Comparison of ENCODE assay signal across 12 cellular contexts in genomic region chr6:82568290-82568993, GRCh38.
DNase-seq lines count a peak whose midpoint lies in the region; ATAC-seq and TF ChIP-seq lines count a peak whose summit lies in the region.
"Had no signal": no experiment of that assay in that cellular context is flagged by ENCODE, and none has a peak within 500 bp of the region (broad histone marks: within the 10 kb centered on the region; RNA-seq: fewer than 3 reads in every experiment).

No MANE protein-coding gene starts in this region.

- no peaks in the 10 kb centered on the region for H3K79me2 ChIP-seq in PC-3 (ENCODE audit: low read length)

- CTCF ChIA-PET in PC-3 (lab: Charles Lee), result no interaction called here

- no peak overlapping the region for H3K9ac ChIP-seq in PC-3 (ENCODE audit: low read length)

- no peak for TF ChIP-seq CTCF in PC-3 (conservative IDR thresholded peaks at IDR 0.05; ENCODE audit: low read depth, low read length)

- no TSS peak for BruUV-seq in PC-3 (replicated peaks; lab: Mats Ljungman, UMichigan)

- intact Hi-C loops in PC-3 (cut with micrococcal nuclease), result no loop called here
- intact Hi-C loops in left ventricle myocardium superior (cut with micrococcal nuclease), result no loop called here

- peak; percentile 38 for DNase-seq in DMS153 (lab: John Stamatoyannopoulos, UW)
- peak; percentile 57 for DNase-seq in NCI-H146 treated with DMSO at 0.1 percent for 48 hours (lab: John Stamatoyannopoulos, UW; ENCODE audit: unreplicated experiment)
- no peak for DNase-seq in PC-3
- no peak for DNase-seq in A172 (ENCODE audit: low spot score)
- no peak for DNase-seq in stimulated activated CD4-positive, alpha-beta T cell treated with anti-CD3 and anti-CD28 coated beads, Interleukin-4, amount 100 ng/mL, for 24 hours
- DNase-seq in left ventricle myocardium superior, result no peak
- DNase-seq: activated naive CD4-positive, alpha-beta T cell; heart left ventricle had no signal

- H3F3A ChIP-seq in PC-3 (ENCODE audit: low read length, unreplicated experiment), result no peaks in the 10 kb centered on the region

- ATAC-seq in GM19351 (IDR thresholded peaks at IDR 0.05; ENCODE audit: unreplicated experiment), result peak; percentile 97
- ATAC-seq in HG02938 (IDR thresholded peaks at IDR 0.05; ENCODE audit: unreplicated experiment), result peak; percentile 95
- no peak for ATAC-seq in PC-3
- ATAC-seq in left ventricle myocardium superior, result no peak
- ATAC-seq: heart left ventricle; stimulated activated effector memory CD8-positive, alpha-beta T cell treated with anti-CD3 and anti-CD28 coated beads, Interleukin-12 subunit alpha, Interleukin-12 subunit beta, amount 100 ng/mL, for 72 hours had no signal

- no peak overlapping the region for H3K27ac ChIP-seq in PC-3 (ENCODE audit: low read length)
- H3K27ac ChIP-seq: heart left ventricle, skin epidermis had no signal

- POLR2A ChIA-PET in PC-3 (lab: Charles Lee; ENCODE audit: unreplicated experiment), result no interaction called here

- H3K4me2 ChIP-seq in PC-3 (ENCODE audit: low read length), result no peak overlapping the region

- no peak overlapping the region for H3K4me3 ChIP-seq in PC-3 (ENCODE audit: low read length)
- H3K4me3 ChIP-seq: heart left ventricle, skin epidermis had no signal

- no peaks in the 10 kb centered on the region for H3K9me2 ChIP-seq in PC-3 (replicated peaks; ENCODE audit: low read length)

- H3K36me3 ChIP-seq in PC-3 (ENCODE audit: low read depth, low read length), result no peaks in the 10 kb centered on the region
- H3K36me3 ChIP-seq: heart left ventricle had no signal

- no peaks in the 10 kb centered on the region for H3K9me3 ChIP-seq in PC-3 (ENCODE audit: low read length)
- H3K9me3 ChIP-seq: heart left ventricle had no signal

- peaks cover 3% of the 10 kb centered on the region; the same call in 1 of the 2 replicates for H3K4me1 ChIP-seq in PC-3 (ENCODE audit: insufficient read depth, low read length)
- H3K4me1 ChIP-seq: heart left ventricle had no signal

- H2AFZ ChIP-seq in PC-3 (ENCODE audit: low read length), result no peak overlapping the region

- no peaks in the 10 kb centered on the region for H4K20me1 ChIP-seq in PC-3 (ENCODE audit: low read length)

- no peaks in the 10 kb centered on the region for H3K27me3 ChIP-seq in PC-3 (ENCODE audit: low read length)
- H3K27me3 ChIP-seq: heart left ventricle had no signal

Comparison
In these comparisons a context has a peak if more than half of its experiments do, and no peak if none do; other contexts are left out.
1. DNase-seq: peak in DMS153 (single experiment) and NCI-H146 treated with DMSO at 0.1 percent for 48 hours (single experiment); none in PC-3 (single experiment), A172 (single experiment), stimulated activated CD4-positive, alpha-beta T cell treated with anti-CD3 and anti-CD28 coated beads, Interleukin-4, amount 100 ng/mL, for 24 hours (single experiment) and left ventricle myocardium superior (single experiment).
2. ATAC-seq: peak in GM19351 (single experiment) and HG02938 (single experiment); none in PC-3 (single experiment) and left ventricle myocardium superior (single experiment).